Comparison of ENCODE assay signal across 9 cellular contexts in genomic region chr5:39100851-39101396, GRCh38. TPM values are rescaled to one million over a fixed set of nuclear protein-coding genes. Genes with fewer than 3 reads are reported as not detected.
DNase-seq lines count a peak whose midpoint lies in the region; ATAC-seq and TF ChIP-seq lines count a peak whose summit lies in the region.
"Had no signal": no experiment of that assay in that cellular context is flagged by ENCODE, and none has a peak within 500 bp of the region (broad histone marks: within the 10 kb centered on the region; RNA-seq: fewer than 3 reads in every experiment).

No MANE protein-coding gene starts in this region.

- H3K4me1 ChIP-seq in HCT116 (ENCODE audit: control insufficient read depth in 1 of 2, insufficient read depth in 2 of 2, low read length in 2 of 2) (peaks cover 0 to 26% of the 10 kb centered on the region in 2 experiments; a peak in 2 of 4 replicates), Caco-2 (peaks cover 11% of the 10 kb centered on the region; the same call in 1 of the 2 replicates)

- no peak overlapping the region for H3K9ac ChIP-seq in HCT116 (ENCODE audit: low read length)

- H3K9me3 ChIP-seq in HCT116 (ENCODE audit: control insufficient read depth in 1 of 2, insufficient read depth in 1 of 2, low read depth in 1 of 2, low read length in 2 of 2): no peaks in the 10 kb centered on the region
- H3K9me3 ChIP-seq in Caco-2: no peaks in the 10 kb centered on the region; the same call in 1 of the 2 replicates

- TF ChIP-seq POLR2A in HCT116 (IDR thresholded peaks at IDR 0.05; ENCODE audit: borderline replicate concordance, extremely low read depth, insufficient read depth, insufficient read length): no peak

- TF ChIP-seq CTCF in AG09309 (IDR thresholded peaks at IDR 0.05; ENCODE audit: control insufficient read depth, insufficient read depth, low read depth, low read length, missing control alignments) (no peak), HCT116 (IDR thresholded peaks at IDR 0.05 in 2 of 3, conservative IDR thresholded peaks at IDR 0.05 in 1 of 3; ENCODE audit: borderline replicate concordance in 1 of 3, insufficient read depth in 1 of 3, low read depth in 2 of 3, low read length in 2 of 3) (no peak), Caco-2 (IDR thresholded peaks at IDR 0.05; ENCODE audit: insufficient read depth in 1 of 2, low read depth in 1 of 2, low read length in 1 of 2, severe bottlenecking in 1 of 2, unreplicated experiment in 1 of 2) (no peak), glutamatergic neuron (IDR thresholded peaks at IDR 0.05; ENCODE audit: partially characterized antibody, unreplicated experiment) (no peak)

- H3K4me3 Mint-ChIP-seq in activated CD4-positive, alpha-beta memory T cell treated with anti-CD3 and anti-CD28 coated beads for 36 hours: no peak overlapping the region
- H3K4me3 Mint-ChIP-seq in Caco-2 (ENCODE audit: unreplicated experiment) (no peak overlapping the region), glutamatergic neuron (ENCODE audit: unreplicated experiment) (no peak overlapping the region)

- peaks cover 27% of the 10 kb centered on the region for H3K4me1 Mint-ChIP-seq in activated CD4-positive, alpha-beta memory T cell treated with anti-CD3 and anti-CD28 coated beads for 36 hours (ENCODE audit: low read depth)
- H3K4me1 Mint-ChIP-seq in Caco-2 (ENCODE audit: low read depth, unreplicated experiment): no peaks in the 10 kb centered on the region
- peaks cover 9% of the 10 kb centered on the region for H3K4me1 Mint-ChIP-seq in glutamatergic neuron (ENCODE audit: low read depth, unreplicated experiment)

- H3K9me3 Mint-ChIP-seq in activated CD4-positive, alpha-beta memory T cell treated with anti-CD3 and anti-CD28 coated beads for 36 hours: no peaks in the 10 kb centered on the region
- no peaks in the 10 kb centered on the region for H3K9me3 Mint-ChIP-seq in Caco-2 (ENCODE audit: unreplicated experiment)
- H3K9me3 Mint-ChIP-seq in glutamatergic neuron (ENCODE audit: unreplicated experiment): no peaks in the 10 kb centered on the region

- no peaks in the 10 kb centered on the region for H3K9me2 ChIP-seq in HCT116 (ENCODE audit: insufficient read depth)

- H3K27me3 Mint-ChIP-seq in activated CD4-positive, alpha-beta memory T cell treated with anti-CD3 and anti-CD28 coated beads for 36 hours: no peaks in the 10 kb centered on the region
- H3K27me3 Mint-ChIP-seq in Caco-2 (ENCODE audit: insufficient read depth, unreplicated experiment) (no peaks in the 10 kb centered on the region), glutamatergic neuron (ENCODE audit: unreplicated experiment) (no peaks in the 10 kb centered on the region)
- H3K27me3 Mint-ChIP-seq: progenitor cell of endocrine pancreas had no signal

- no peaks in the 10 kb centered on the region for H3K36me3 ChIP-seq in HCT116 (ENCODE audit: control insufficient read depth in 1 of 2, insufficient read depth in 2 of 2, low read length in 2 of 2)
- H3K36me3 ChIP-seq in Caco-2 (ENCODE audit: control insufficient read depth, insufficient read depth, low read length): no peaks in the 10 kb centered on the region

- no peak for TF ChIP-seq RAD21 in HCT116 (IDR thresholded peaks at IDR 0.05; ENCODE audit: low read depth)

- no peak for ATAC-seq in HCT116

- CTCF ChIA-PET in HCT116 (lab: Charles Lee): interaction anchor here (1.6 kb wide), 1 partner anchor 21 kb away, joined by 5 read pairs; no protein-coding TSS in a partner anchor
- CTCF ChIA-PET in activated CD4-positive, alpha-beta memory T cell treated with anti-CD3 and anti-CD28 coated beads for 36 hours (lab: Charles Lee): interaction anchor here (0.9 to 4.0 kb wide), 4 partner anchors 20 to 182 kb away, joined by 3 to 19 read pairs (median 3); no protein-coding TSS in a partner anchor
- CTCF ChIA-PET in Caco-2 (lab: Charles Lee): no interaction called here

- intact Hi-C loops in HCT116 (cut with micrococcal nuclease) (no loop called here), Caco-2 (cut with micrococcal nuclease; ENCODE audit: unreplicated experiment) (no loop called here)
- intact Hi-C loops in activated CD4-positive, alpha-beta memory T cell treated with anti-CD3 and anti-CD28 coated beads for 36 hours (cut with micrococcal nuclease): no loop called here

- H3K27ac Mint-ChIP-seq in activated CD4-positive, alpha-beta memory T cell treated with anti-CD3 and anti-CD28 coated beads for 36 hours: peak overlapping the region; percentile 82
- H3K27ac Mint-ChIP-seq in Caco-2 (ENCODE audit: unreplicated experiment) (no peak overlapping the region), glutamatergic neuron (ENCODE audit: unreplicated experiment) (no peak overlapping the region)
- H3K27ac Mint-ChIP-seq: progenitor cell of endocrine pancreas had no signal

- H3K4me3 ChIP-seq in AG09309 (ENCODE audit: control insufficient read depth, low read depth, low read length) (no peak overlapping the region), HCT116 (replicated peaks in 1 of 2; ENCODE audit: low read depth in 1 of 2, low read length in 2 of 2) (no peak overlapping the region), Caco-2 (ENCODE audit: low read depth, low read length) (no peak overlapping the region)

- RAD21 ChIA-PET in HCT116 (lab: Charles Lee; ENCODE audit: low non-redundant PET in 1 of 2, low total read pairs in 2 of 2, uncharacterized antibody in 2 of 2, unreplicated experiment in 2 of 2): interaction anchor here in 1 of 2 experiments (0.6 kb wide), 1 partner anchor 25 kb away, joined by 3 read pairs; no protein-coding TSS in a partner anchor

- H3K79me2 ChIP-seq in HCT116 (ENCODE audit: insufficient read depth, low read length): no peaks in the 10 kb centered on the region

- H3K27ac ChIP-seq in HCT116 (ENCODE audit: low read depth, low read length): no peak overlapping the region

- H3K4me2 ChIP-seq in HCT116 (ENCODE audit: low read length): peak overlapping the region; percentile 16

- DNase-seq in AG09309 (ENCODE audit: low read depth) (peak; percentile 97), HCT116 (ENCODE audit: low read depth, low spot score) (no peak), glomerular endothelial cell (ENCODE audit: extremely low read depth, low read depth, low spot score) (peak; percentile 66), Caco-2 (no peak), NOMO-1 treated with DMSO at 0.1 percent for 48 hours (lab: John Stamatoyannopoulos, UW; ENCODE audit: unreplicated experiment) (no peak), glutamatergic neuron (no peak), NCI-H526 treated with DMSO at 0.1 percent for 48 hours (lab: John Stamatoyannopoulos, UW) (no peak)
- no peak for DNase-seq in activated CD4-positive, alpha-beta memory T cell treated with anti-CD3 and anti-CD28 coated beads for 36 hours

- no peaks in the 10 kb centered on the region for H4K20me1 ChIP-seq in HCT116 (ENCODE audit: insufficient read depth)

- H3K27me3 ChIP-seq in HCT116 (ENCODE audit: insufficient read depth, low read length) (no peaks in the 10 kb centered on the region), Caco-2 (replicated peaks; ENCODE audit: control insufficient read depth, insufficient read depth, low read length) (no peaks in the 10 kb centered on the region; the same call in 1 of the 2 replicates)

- H2AFZ ChIP-seq in HCT116 (ENCODE audit: low read depth, low read length, poor library complexity, severe bottlenecking): peak overlapping the region; percentile 74

- H3K36me3 Mint-ChIP-seq in activated CD4-positive, alpha-beta memory T cell treated with anti-CD3 and anti-CD28 coated beads for 36 hours: peaks cover 12% of the 10 kb centered on the region
- H3K36me3 Mint-ChIP-seq in Caco-2 (ENCODE audit: insufficient read depth, unreplicated experiment) (no peaks in the 10 kb centered on the region), glutamatergic neuron (ENCODE audit: unreplicated experiment) (no peaks in the 10 kb centered on the region)

- BruUV-seq in HCT116 (replicated peaks; lab: Mats Ljungman, UMichigan) (no TSS peak), Caco-2 (replicated peaks; lab: Mats Ljungman, UMichigan) (no TSS peak)

- POLR2A ChIA-PET in HCT116 (lab: Charles Lee): interaction anchor here (0.8 kb wide), 1 partner anchor 10 kb away, joined by 3 read pairs; no protein-coding TSS in a partner anchor
- POLR2A ChIA-PET in activated CD4-positive, alpha-beta memory T cell treated with anti-CD3 and anti-CD28 coated beads for 36 hours (lab: Charles Lee): interaction anchor here (0.6 kb wide), 1 partner anchor 660 kb away, joined by 3 read pairs; no protein-coding TSS in a partner anchor
- POLR2A ChIA-PET in Caco-2 (lab: Charles Lee): no interaction called here

TF ChIP-seq in HCT116, 20 proteins besides CTCF, POLR2A, EP300 and RAD21:
- peak; percentile 34; the same call in 1 of the 2 replicates for TF ChIP-seq SP1 (IDR thresholded peaks at IDR 0.05; ENCODE audit: low read depth)
- 0 out of 2 replicates have a peak, but pooled peaks have one; percentile 12 for TF ChIP-seq MAX (IDR thresholded peaks at IDR 0.05)
- 0 out of 2 replicates have a peak, but pooled peaks have one; percentile 15 for TF ChIP-seq CEBPB (IDR thresholded peaks at IDR 0.05; ENCODE audit: low read depth)
- peak; percentile 60 for TF ChIP-seq FOSL1 (IDR thresholded peaks at IDR 0.05; ENCODE audit: low read depth)
- no peak for TF ChIP-seq SRF (IDR thresholded peaks at IDR 0.05; ENCODE audit: low read depth)

RNA-seq across cellular contexts. Expression of gene RICTOR, which starts 26.7 kb away (rescaled TPM):
- total RNA-seq in HCT116 (2021; ENCODE audit: unreplicated experiment): 21.7 TPM
- polyA plus RNA-seq in HCT116 (2012): 3.5 and 4.4 TPM in 2 replicates
- total RNA-seq in activated CD4-positive, alpha-beta memory T cell treated with anti-CD3 and anti-CD28 coated beads for 36 hours: 10 to 100 TPM; 27.7 to 27.8 TPM
- total RNA-seq in glomerular endothelial cell: 18.4 and 27.8 TPM in 2 replicates
- 25.2 and 25.7 TPM in 2 replicates for total RNA-seq in Caco-2 (2022)
- total RNA-seq in glutamatergic neuron (ENCODE audit: unreplicated experiment): 39.3 TPM

Comparison
In these comparisons a context has a peak if more than half of its experiments do, and no peak if none do; other contexts are left out.
1. DNase-seq: peak in AG09309 (single experiment) and glomerular endothelial cell (single experiment); none in HCT116 (single experiment), activated CD4-positive, alpha-beta memory T cell treated with anti-CD3 and anti-CD28 coated beads for 36 hours (single experiment), Caco-2 (0 of 2), NOMO-1 treated with DMSO at 0.1 percent for 48 hours (single experiment), glutamatergic neuron (single experiment) and NCI-H526 treated with DMSO at 0.1 percent for 48 hours (single experiment).